Comparison of ENCODE assay signal across 8 cellular contexts in the genomic region with DNA sequence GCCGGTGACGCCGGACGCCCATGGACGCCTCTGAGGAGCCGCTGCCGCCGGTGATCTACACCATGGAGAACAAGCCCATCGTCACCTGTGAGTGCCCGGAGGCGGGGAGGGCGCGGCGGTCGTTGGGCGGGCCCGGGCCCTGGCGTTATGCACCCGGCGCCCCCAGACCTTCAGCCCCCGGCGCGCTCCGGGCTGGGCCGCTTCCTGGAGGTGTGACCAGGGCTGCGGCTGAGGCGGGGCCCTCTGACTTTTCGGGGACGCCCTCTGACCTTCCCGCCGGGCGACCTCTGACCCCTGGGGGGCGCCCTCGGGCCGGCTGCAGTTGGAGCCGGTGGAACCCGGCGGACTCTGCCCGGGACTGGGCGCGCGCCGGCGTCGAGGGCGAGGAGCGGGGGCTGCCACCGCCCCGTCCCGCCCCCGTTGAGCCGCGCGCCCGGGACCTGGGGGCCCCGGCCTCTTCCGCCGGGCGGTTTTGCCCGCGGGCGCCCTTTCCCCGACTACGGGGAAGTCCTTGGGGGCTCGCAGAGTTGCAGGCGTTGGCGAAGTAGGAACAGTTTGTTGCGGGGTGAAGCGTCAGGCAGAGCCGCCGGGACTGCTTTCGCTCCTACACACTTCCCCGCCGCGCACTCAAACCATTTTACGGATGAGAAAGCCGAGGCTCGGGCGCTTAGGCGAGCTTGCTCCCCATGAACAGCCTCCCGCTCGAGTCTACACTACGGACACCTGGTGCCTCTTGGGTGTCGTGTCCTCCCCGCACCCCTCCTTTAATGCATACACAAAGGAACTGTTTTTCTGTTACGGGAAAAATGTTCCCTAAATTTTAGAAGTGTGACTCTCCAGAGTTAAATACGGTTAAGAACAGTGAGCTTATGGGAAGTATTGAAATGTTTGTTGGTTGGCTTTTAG. TPM values are rescaled to one million over a fixed set of nuclear protein-coding genes. Genes with fewer than 3 reads are reported as not detected.
DNase-seq lines count a peak whose midpoint lies in the region; ATAC-seq, FAIRE-seq and TF ChIP-seq lines count a peak whose summit lies in the region.

No MANE protein-coding gene starts in this region.

- no peaks in the 10 kb centered on the region for H3K36me3 Mint-ChIP-seq in naive B cell
- H3K36me3 Mint-ChIP-seq in stimulated activated effector memory CD8-positive, alpha-beta T cell treated with anti-CD3 and anti-CD28 coated beads, Interleukin-12 subunit alpha, Interleukin-12 subunit beta, amount 100 ng/mL, for 72 hours: peaks cover 37% of the 10 kb centered on the region

- no peaks in the 10 kb centered on the region for H3K27me3 ChIP-seq in esophagus (ENCODE audit: control insufficient read depth in 1 of 2, insufficient read depth in 2 of 2, low read length in 2 of 2)

- TF ChIP-seq CTCF in A549 (IDR thresholded peaks at IDR 0.05): peak; percentile 18; the same call in 1 of the 3 replicates

- 2% methylated on average over 12 of the region's 87 CpGs for WGBS in A549 (ENCODE audit: missing lambda C conversion rate)
- 0% methylated on average over 54 to 87 of the region's 87 CpGs for WGBS in esophagus, 2 donors

- peak overlapping the region; percentile 96 for H3K4me2 ChIP-seq in A549

- POLR2A ChIA-PET in A549 (lab: Yijun Ruan, JAX): interaction anchor here (1.4 kb wide), 1 partner anchor 8 kb away, joined by 6 read pairs; no protein-coding TSS in a partner anchor

- peak; percentile 57 to 74 for ATAC-seq in A549
- ATAC-seq in GM18517 (IDR thresholded peaks at IDR 0.05; ENCODE audit: unreplicated experiment): peak; percentile 58
- ATAC-seq in HG03066 (IDR thresholded peaks at IDR 0.05; ENCODE audit: low read depth, unreplicated experiment): peak; percentile 69
- ATAC-seq in naive B cell (ENCODE audit: low read depth in 2 of 2): peak; percentile 75 to 77
- peak; percentile 85 for ATAC-seq in stimulated activated effector memory CD8-positive, alpha-beta T cell treated with anti-CD3 and anti-CD28 coated beads, Interleukin-12 subunit alpha, Interleukin-12 subunit beta, amount 100 ng/mL, for 72 hours

- H3K9me3 Mint-ChIP-seq in naive B cell: no peaks in the 10 kb centered on the region
- H3K9me3 Mint-ChIP-seq in stimulated activated effector memory CD8-positive, alpha-beta T cell treated with anti-CD3 and anti-CD28 coated beads, Interleukin-12 subunit alpha, Interleukin-12 subunit beta, amount 100 ng/mL, for 72 hours: no peaks in the 10 kb centered on the region

- TF ChIP-seq POLR2A in A549 (IDR thresholded peaks at IDR 0.05; ENCODE audit: low read length): no peak

- H3K36me3 ChIP-seq in esophagus (ENCODE audit: control insufficient read depth in 2 of 2, insufficient read depth in 2 of 2, low read length in 1 of 2): no peaks in the 10 kb centered on the region

- no peak for TF ChIP-seq EP300 in A549 (IDR thresholded peaks at IDR 0.05)

- H3K4me3 ChIP-seq in A549: peak overlapping the region; percentile 98
- H3K4me3 ChIP-seq in esophagus (ENCODE audit: low read depth in 1 of 2, low read length in 2 of 2): peak overlapping the region; percentile 94 to 96

- H3K4me3 Mint-ChIP-seq in naive B cell: peak overlapping the region; percentile 84 to 96 (median 92)
- H3K4me3 Mint-ChIP-seq in stimulated activated effector memory CD8-positive, alpha-beta T cell treated with anti-CD3 and anti-CD28 coated beads, Interleukin-12 subunit alpha, Interleukin-12 subunit beta, amount 100 ng/mL, for 72 hours: peak overlapping the region; percentile 89

- H3K27ac ChIP-seq in A549 (peak overlapping the region; percentile 99 to 100), esophagus (ENCODE audit: low read depth in 2 of 2, low read length in 1 of 2) (peak overlapping the region; percentile 96 to 97)

- H3K4me1 Mint-ChIP-seq in naive B cell: peaks cover 37 to 57% (median 48%) of the 10 kb centered on the region in 3 donors
- peaks cover 59% of the 10 kb centered on the region for H3K4me1 Mint-ChIP-seq in stimulated activated effector memory CD8-positive, alpha-beta T cell treated with anti-CD3 and anti-CD28 coated beads, Interleukin-12 subunit alpha, Interleukin-12 subunit beta, amount 100 ng/mL, for 72 hours

- no peak for TF ChIP-seq RAD21 in A549 (conservative IDR thresholded peaks at IDR 0.05 in 1 of 2, IDR thresholded peaks at IDR 0.05 in 1 of 2)

- H3K27me3 Mint-ChIP-seq in naive B cell: no peaks in the 10 kb centered on the region

- CTCF ChIA-PET in A549 (lab: Yijun Ruan, JAX): interaction anchor here (0.9 to 1.2 kb wide), 2 partner anchors 12 to 37 kb away, joined by 3 to 4 read pairs; no protein-coding TSS in a partner anchor

- H3K4me1 ChIP-seq in A549 (peaks cover 19% of the 10 kb centered on the region; the same call in 2 of the 3 replicates), esophagus (ENCODE audit: control insufficient read depth in 2 of 2, insufficient read depth in 2 of 2, low read length in 1 of 2) (peaks cover 0 to 3% of the 10 kb centered on the region in 2 donors)

- FAIRE-seq in A549 (lab: Jason Lieb, UNC): no peak

- peak overlapping the region; percentile 91 to 96 (median 93) for H3K27ac Mint-ChIP-seq in naive B cell
- H3K27ac Mint-ChIP-seq in stimulated activated effector memory CD8-positive, alpha-beta T cell treated with anti-CD3 and anti-CD28 coated beads, Interleukin-12 subunit alpha, Interleukin-12 subunit beta, amount 100 ng/mL, for 72 hours: peak overlapping the region; percentile 91

- H3K9me3 ChIP-seq in A549 (no peaks in the 10 kb centered on the region), esophagus (ENCODE audit: control insufficient read depth in 2 of 2, insufficient read depth in 1 of 2, low read depth in 1 of 2, low read length in 1 of 2) (no peaks in the 10 kb centered on the region)

- DNase-seq in A549 (ENCODE audit: low read depth in 1 of 2, low spot score in 1 of 2) (peak; percentile 19 to 30), NOMO-1 treated with DMSO at 0.1 percent for 48 hours (lab: John Stamatoyannopoulos, UW; ENCODE audit: unreplicated experiment) (peak; percentile 75), activated T-cell treated with anti-CD3 and anti-CD28 coated beads for 24 hours (ENCODE audit: low read depth) (peak; percentile 75), naive B cell (peak; percentile 73)
- peak; percentile 86 to 94 for DNase-seq in stimulated activated effector memory CD8-positive, alpha-beta T cell treated with anti-CD3 and anti-CD28 coated beads, Interleukin-12 subunit alpha, Interleukin-12 subunit beta, amount 100 ng/mL, for 72 hours (ENCODE audit: low spot score in 2 of 2)

TF ChIP-seq in A549, 52 proteins besides CTCF, POLR2A, EP300 and RAD21:
- TF ChIP-seq MAZ (IDR thresholded peaks at IDR 0.05; ENCODE audit: borderline replicate concordance, low read depth, low read length) (0 out of 2 replicates have a peak, but pooled peaks have one; percentile 4), KDM5A (IDR thresholded peaks at IDR 0.05) (0 out of 2 replicates have a peak, but pooled peaks have one; percentile 25), HOXB13 (CRISPR knock-in tag; IDR thresholded peaks at IDR 0.05; ENCODE audit: low read depth) (no peak), ESRRA (IDR thresholded peaks at IDR 0.05; ENCODE audit: borderline replicate concordance, low read length) (peak; percentile 43; the same call in 1 of the 2 replicates), CBX2 (IDR thresholded peaks at IDR 0.05; ENCODE audit: borderline replicate concordance, low read depth) (no peak)

RNA-seq across cellular contexts. Expression of gene TRAPPC10, which starts 0.6 kb away (rescaled TPM):
- polyA plus RNA-seq in A549 (2011; rRNA removed) (27.7 and 32.3 TPM in 2 replicates), A549 (2017; fragmentation: RNase III; extraction: RNeasy Plus Mini Kit Qiagen cat#74134 plus additional on column Dnase treatment) (11.6 to 12.3 TPM (median 11.8 TPM) in 3 replicates), esophagus (1 to 10 TPM; 6.8 to 7.7 TPM), naive B cell (ENCODE audit: low read depth in 6 of 6) (10 to 100 TPM; 23.9 to 32.2 (median 28.0) TPM)
- 12.6 and 16.1 TPM in 2 replicates for polyA plus RNA-seq in A549 (2012; cell fraction: cytosol; rRNA removed)
- polyA plus RNA-seq in A549 (2012; cell fraction: nucleus; rRNA removed): 29.1 and 37.9 TPM in 2 replicates
- polyA minus RNA-seq in A549 (2011; rRNA and poly(A)+ RNA removed): 25.1 and 26.4 TPM in 2 replicates

Comparison
In these comparisons a context has a peak if more than half of its experiments do, and no peak if none do; other contexts are left out.
1. Peak in every context shown above with its lines: DNase-seq, ATAC-seq, H3K4me3 ChIP-seq and H3K27ac ChIP-seq.
2. DNase-seq: peak in every context shown above with its lines; median percentile 90 in stimulated activated effector memory CD8-positive, alpha-beta T cell treated with anti-CD3 and anti-CD28 coated beads, Interleukin-12 subunit alpha, Interleukin-12 subunit beta, amount 100 ng/mL, for 72 hours; 75 in NOMO-1 treated with DMSO at 0.1 percent for 48 hours; 75 in activated T-cell treated with anti-CD3 and anti-CD28 coated beads for 24 hours; 73 in naive B cell; 24 in A549.